ENCODE assay signal across 24 cellular contexts in genomic region chr9:125992557-125992956, GRCh38.
"Had no signal": no experiment of that assay in that cellular context is flagged by ENCODE, and none has a peak within 500 bp of the region (broad histone marks: within the 10 kb centered on the region; RNA-seq: fewer than 3 reads in every experiment).

No MANE protein-coding gene starts in this region.

- H3K9me3 Mint-ChIP-seq: effector memory CD8-positive, alpha-beta T cell; mesothelial cell of epicardium; nephron progenitor cell; stimulated activated naive CD8-positive, alpha-beta T cell treated with anti-CD3 and anti-CD28 coated beads, Interleukin-15, amount 100 ng/mL, for 72 hours; T-helper 1 cell treated with Interleukin-12 subunit alpha and Interleukin-12 subunit beta and Interleukin-4 antibody, amounts not matched to agents 30 μg/mL and 1 μg/mL, for 36 hours had no signal

- H3K27me3 Mint-ChIP-seq: activated naive CD8-positive, alpha-beta T cell; stimulated activated naive CD8-positive, alpha-beta T cell treated with anti-CD3 and anti-CD28 coated beads, Interleukin-15, amount 100 ng/mL, for 72 hours had no signal

- H3K4me3 ChIP-seq: cardiac muscle cell, hepatocyte, prostate gland, right atrium auricular region, suprapubic skin, transverse colon, vagina had no signal

- H2AFZ ChIP-seq: hepatocyte had no signal

- H3K4me1 ChIP-seq: prostate gland, right atrium auricular region, suprapubic skin, transverse colon, vagina had no signal

- H3K79me2 ChIP-seq: hepatocyte had no signal

- H3K4me2 ChIP-seq: hepatocyte had no signal

- DNase-seq: activated CD4-positive, alpha-beta T cell treated with anti-CD3 and anti-CD28 coated beads, Interleukin-2, amount 50 U/mL, for 1 hour; activated CD8-positive, alpha-beta memory T cell treated with anti-CD3 and anti-CD28 coated beads, Interleukin-2, amount 50 U/mL, for 4 hours; activated gamma-delta T cell; activated T-cell treated with anti-CD3 and anti-CD28 coated beads, Interleukin-2, amount 50 U/mL, for 48 hours; amygdala; effector memory CD8-positive, alpha-beta T cell; foreskin fibroblast; nephron progenitor cell; occipital lobe; small intestine; stimulated activated CD4-positive, alpha-beta T cell treated with anti-CD3 and anti-CD28 coated beads, Interleukin-4, amount 100 ng/mL, for 1 hour; stimulated activated naive CD8-positive, alpha-beta T cell treated with anti-CD3 and anti-CD28 coated beads, Interleukin-15, amount 100 ng/mL, for 72 hours; transverse colon had no signal

- H3K9me3 ChIP-seq: prostate gland, right atrium auricular region, suprapubic skin, transverse colon, vagina had no signal

- ATAC-seq: activated CD4-positive, CD25-positive, alpha-beta regulatory T cell treated with anti-CD3 and anti-CD28 coated beads, Interleukin-2, amount 50 U/mL, for 24 hours; effector memory CD8-positive, alpha-beta T cell; stimulated activated naive CD8-positive, alpha-beta T cell treated with anti-CD3 and anti-CD28 coated beads, Interleukin-15, amount 100 ng/mL, for 72 hours had no signal

- H3K36me3 ChIP-seq: cardiac muscle cell, prostate gland, right atrium auricular region, suprapubic skin, transverse colon, vagina had no signal

- H3K27ac ChIP-seq: cardiac muscle cell, epithelial cell of prostate, hepatocyte, prostate gland, right atrium auricular region, suprapubic skin, transverse colon, vagina had no signal

- H3K4me3 Mint-ChIP-seq: activated naive CD8-positive, alpha-beta T cell; effector memory CD8-positive, alpha-beta T cell; mesothelial cell of epicardium; nephron progenitor cell; stimulated activated naive CD8-positive, alpha-beta T cell treated with anti-CD3 and anti-CD28 coated beads, Interleukin-15, amount 100 ng/mL, for 72 hours; T-helper 1 cell treated with Interleukin-12 subunit alpha and Interleukin-12 subunit beta and Interleukin-4 antibody, amounts not matched to agents 30 μg/mL and 1 μg/mL, for 36 hours had no signal

- FAIRE-seq: small intestine had no signal

- H3K27ac Mint-ChIP-seq: activated naive CD8-positive, alpha-beta T cell; effector memory CD8-positive, alpha-beta T cell; mesothelial cell of epicardium; stimulated activated naive CD8-positive, alpha-beta T cell treated with anti-CD3 and anti-CD28 coated beads, Interleukin-15, amount 100 ng/mL, for 72 hours; T-helper 1 cell treated with Interleukin-12 subunit alpha and Interleukin-12 subunit beta and Interleukin-4 antibody, amounts not matched to agents 30 μg/mL and 1 μg/mL, for 36 hours had no signal

- H3K36me3 Mint-ChIP-seq: activated naive CD8-positive, alpha-beta T cell; mesothelial cell of epicardium had no signal

- H3K4me1 Mint-ChIP-seq: stimulated activated naive CD8-positive, alpha-beta T cell treated with anti-CD3 and anti-CD28 coated beads, Interleukin-15, amount 100 ng/mL, for 72 hours had no signal

- H3K27me3 ChIP-seq: cardiac muscle cell, hepatocyte, right atrium auricular region, transverse colon, vagina had no signal
